ENCODE assay signal across 9 cellular contexts in genomic region chr2:225122582-225123486, GRCh38.
DNase-seq lines count a peak whose midpoint lies in the region; ATAC-seq, FAIRE-seq and TF ChIP-seq lines count a peak whose summit lies in the region.
"Had no signal": no experiment of that assay in that cellular context is flagged by ENCODE, and none has a peak within 500 bp of the region (broad histone marks: within the 10 kb centered on the region; RNA-seq: fewer than 3 reads in every experiment).

No MANE protein-coding gene starts in this region.

- H3K27ac ChIP-seq in effector memory CD4-positive, alpha-beta T cell (ENCODE audit: insufficient read depth, low read length, poor library complexity, severe bottlenecking): no peak overlapping the region

- no peak overlapping the region for H3K4me2 ChIP-seq in Loucy (ENCODE audit: low read depth, low read length, poor library complexity, severe bottlenecking)

- H3K4me1 ChIP-seq in Loucy (ENCODE audit: insufficient read depth, low read length, poor library complexity, severe bottlenecking): no peaks in the 10 kb centered on the region
- H3K4me1 ChIP-seq in effector memory CD4-positive, alpha-beta T cell (ENCODE audit: control insufficient read depth, insufficient read depth, low read length, poor library complexity, severe bottlenecking): no peaks in the 10 kb centered on the region

- ATAC-seq in left lobe of liver (peak; percentile 44), HG03280 (IDR thresholded peaks at IDR 0.05; ENCODE audit: unreplicated experiment) (no peak)

- no peak for FAIRE-seq in HTR-8/SVneo (lab: Jason Lieb, UNC)
- FAIRE-seq: G401.6 had no signal

- H2AFZ ChIP-seq in Loucy (ENCODE audit: low read length): no peak overlapping the region

- no peaks in the 10 kb centered on the region for H3K9me2 ChIP-seq in Loucy (replicated peaks; ENCODE audit: low read depth, low read length)

- no peak overlapping the region for H3K9ac ChIP-seq in Loucy (ENCODE audit: low read depth, low read length, poor library complexity, severe bottlenecking)

- H3F3A ChIP-seq in Loucy (ENCODE audit: low read depth): no peaks in the 10 kb centered on the region

- no peaks in the 10 kb centered on the region for H4K20me1 ChIP-seq in Loucy (ENCODE audit: insufficient read depth, low read length, poor library complexity, severe bottlenecking)

- H3K4me3 ChIP-seq in Loucy (ENCODE audit: low read length, poor library complexity, severe bottlenecking): no peak overlapping the region
- no peak overlapping the region for H3K4me3 ChIP-seq in effector memory CD4-positive, alpha-beta T cell (ENCODE audit: insufficient read depth, low read depth, low read length, poor library complexity, severe bottlenecking)

- DNase-seq in NCI-H526 (lab: John Stamatoyannopoulos, UW) (peak; percentile 0 to 2), NCI-H526 treated with DMSO at 0.1 percent for 48 hours (lab: John Stamatoyannopoulos, UW) (no peak), left lobe of liver (ENCODE audit: low spot score) (no peak), HTR-8/SVneo (ENCODE audit: insufficient read length, low spot score) (no peak)
- peak; percentile 26 to 33 for DNase-seq in activated T-cell treated with anti-CD3 and anti-CD28 coated beads, Interleukin-2, amount 50 U/mL, for 48 hours
- DNase-seq in effector memory CD4-positive, alpha-beta T cell: no peak

- TF ChIP-seq CTCF in Loucy (conservative IDR thresholded peaks at IDR 0.05; ENCODE audit: low read length): peak; percentile 39

- H3K36me3 ChIP-seq in Loucy (ENCODE audit: insufficient read depth, low read length): no peaks in the 10 kb centered on the region
- H3K36me3 ChIP-seq in effector memory CD4-positive, alpha-beta T cell (ENCODE audit: control insufficient read depth, insufficient read depth, low read length): no peaks in the 10 kb centered on the region

- no peaks in the 10 kb centered on the region for H3K27me3 ChIP-seq in Loucy (ENCODE audit: insufficient read depth, low read length, poor library complexity, severe bottlenecking)
- H3K27me3 ChIP-seq in effector memory CD4-positive, alpha-beta T cell (replicated peaks; ENCODE audit: control insufficient read depth, insufficient read depth, low read length, poor library complexity, severe bottlenecking): no peaks in the 10 kb centered on the region

- H3K79me2 ChIP-seq in Loucy (ENCODE audit: insufficient read depth, low read length): no peaks in the 10 kb centered on the region

- no peaks in the 10 kb centered on the region for H3K9me3 ChIP-seq in Loucy (ENCODE audit: insufficient read depth, low read depth, low read length)
- H3K9me3 ChIP-seq in effector memory CD4-positive, alpha-beta T cell (ENCODE audit: control insufficient read depth, low read length): no peaks in the 10 kb centered on the region

Comparison
In these comparisons a context has a peak if more than half of its experiments do, and no peak if none do; other contexts are left out.
1. DNase-seq: peak in NCI-H526 (2 of 2) and activated T-cell treated with anti-CD3 and anti-CD28 coated beads, Interleukin-2, amount 50 U/mL, for 48 hours (2 of 2); none in NCI-H526 treated with DMSO at 0.1 percent for 48 hours (single experiment), left lobe of liver (single experiment), HTR-8/SVneo (single experiment) and effector memory CD4-positive, alpha-beta T cell (0 of 3).